1 cellular context compared by ENCODE assay signal in the genomic region with DNA sequence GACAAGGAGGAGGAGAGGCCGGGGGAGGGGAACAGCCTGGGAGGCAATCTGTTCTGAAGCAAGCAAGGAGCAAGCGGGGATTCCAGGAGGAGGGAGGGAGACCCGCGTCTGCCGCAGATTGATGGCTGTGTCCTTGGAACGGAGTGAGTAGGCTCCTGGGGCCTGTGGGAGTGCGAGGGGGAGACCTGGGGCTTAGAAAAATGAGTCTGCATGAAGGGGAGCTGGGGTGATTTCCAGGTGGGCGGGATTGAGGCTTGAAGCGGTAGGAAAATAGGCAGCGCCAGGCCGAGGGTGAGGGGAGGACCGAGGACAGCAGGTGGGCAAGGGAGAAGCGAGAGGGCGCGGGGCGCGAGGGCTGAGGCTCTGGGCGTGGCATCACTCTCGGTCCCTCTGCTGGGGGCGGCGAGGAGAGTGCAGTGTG.
TF ChIP-seq lines count a peak whose summit lies in the region.

No MANE protein-coding gene starts in this region.

TF ChIP-seq in GM23338, 12 proteins besides CTCF, POLR2A, EP300 and RAD21:
- TF ChIP-seq, protein P1, sequence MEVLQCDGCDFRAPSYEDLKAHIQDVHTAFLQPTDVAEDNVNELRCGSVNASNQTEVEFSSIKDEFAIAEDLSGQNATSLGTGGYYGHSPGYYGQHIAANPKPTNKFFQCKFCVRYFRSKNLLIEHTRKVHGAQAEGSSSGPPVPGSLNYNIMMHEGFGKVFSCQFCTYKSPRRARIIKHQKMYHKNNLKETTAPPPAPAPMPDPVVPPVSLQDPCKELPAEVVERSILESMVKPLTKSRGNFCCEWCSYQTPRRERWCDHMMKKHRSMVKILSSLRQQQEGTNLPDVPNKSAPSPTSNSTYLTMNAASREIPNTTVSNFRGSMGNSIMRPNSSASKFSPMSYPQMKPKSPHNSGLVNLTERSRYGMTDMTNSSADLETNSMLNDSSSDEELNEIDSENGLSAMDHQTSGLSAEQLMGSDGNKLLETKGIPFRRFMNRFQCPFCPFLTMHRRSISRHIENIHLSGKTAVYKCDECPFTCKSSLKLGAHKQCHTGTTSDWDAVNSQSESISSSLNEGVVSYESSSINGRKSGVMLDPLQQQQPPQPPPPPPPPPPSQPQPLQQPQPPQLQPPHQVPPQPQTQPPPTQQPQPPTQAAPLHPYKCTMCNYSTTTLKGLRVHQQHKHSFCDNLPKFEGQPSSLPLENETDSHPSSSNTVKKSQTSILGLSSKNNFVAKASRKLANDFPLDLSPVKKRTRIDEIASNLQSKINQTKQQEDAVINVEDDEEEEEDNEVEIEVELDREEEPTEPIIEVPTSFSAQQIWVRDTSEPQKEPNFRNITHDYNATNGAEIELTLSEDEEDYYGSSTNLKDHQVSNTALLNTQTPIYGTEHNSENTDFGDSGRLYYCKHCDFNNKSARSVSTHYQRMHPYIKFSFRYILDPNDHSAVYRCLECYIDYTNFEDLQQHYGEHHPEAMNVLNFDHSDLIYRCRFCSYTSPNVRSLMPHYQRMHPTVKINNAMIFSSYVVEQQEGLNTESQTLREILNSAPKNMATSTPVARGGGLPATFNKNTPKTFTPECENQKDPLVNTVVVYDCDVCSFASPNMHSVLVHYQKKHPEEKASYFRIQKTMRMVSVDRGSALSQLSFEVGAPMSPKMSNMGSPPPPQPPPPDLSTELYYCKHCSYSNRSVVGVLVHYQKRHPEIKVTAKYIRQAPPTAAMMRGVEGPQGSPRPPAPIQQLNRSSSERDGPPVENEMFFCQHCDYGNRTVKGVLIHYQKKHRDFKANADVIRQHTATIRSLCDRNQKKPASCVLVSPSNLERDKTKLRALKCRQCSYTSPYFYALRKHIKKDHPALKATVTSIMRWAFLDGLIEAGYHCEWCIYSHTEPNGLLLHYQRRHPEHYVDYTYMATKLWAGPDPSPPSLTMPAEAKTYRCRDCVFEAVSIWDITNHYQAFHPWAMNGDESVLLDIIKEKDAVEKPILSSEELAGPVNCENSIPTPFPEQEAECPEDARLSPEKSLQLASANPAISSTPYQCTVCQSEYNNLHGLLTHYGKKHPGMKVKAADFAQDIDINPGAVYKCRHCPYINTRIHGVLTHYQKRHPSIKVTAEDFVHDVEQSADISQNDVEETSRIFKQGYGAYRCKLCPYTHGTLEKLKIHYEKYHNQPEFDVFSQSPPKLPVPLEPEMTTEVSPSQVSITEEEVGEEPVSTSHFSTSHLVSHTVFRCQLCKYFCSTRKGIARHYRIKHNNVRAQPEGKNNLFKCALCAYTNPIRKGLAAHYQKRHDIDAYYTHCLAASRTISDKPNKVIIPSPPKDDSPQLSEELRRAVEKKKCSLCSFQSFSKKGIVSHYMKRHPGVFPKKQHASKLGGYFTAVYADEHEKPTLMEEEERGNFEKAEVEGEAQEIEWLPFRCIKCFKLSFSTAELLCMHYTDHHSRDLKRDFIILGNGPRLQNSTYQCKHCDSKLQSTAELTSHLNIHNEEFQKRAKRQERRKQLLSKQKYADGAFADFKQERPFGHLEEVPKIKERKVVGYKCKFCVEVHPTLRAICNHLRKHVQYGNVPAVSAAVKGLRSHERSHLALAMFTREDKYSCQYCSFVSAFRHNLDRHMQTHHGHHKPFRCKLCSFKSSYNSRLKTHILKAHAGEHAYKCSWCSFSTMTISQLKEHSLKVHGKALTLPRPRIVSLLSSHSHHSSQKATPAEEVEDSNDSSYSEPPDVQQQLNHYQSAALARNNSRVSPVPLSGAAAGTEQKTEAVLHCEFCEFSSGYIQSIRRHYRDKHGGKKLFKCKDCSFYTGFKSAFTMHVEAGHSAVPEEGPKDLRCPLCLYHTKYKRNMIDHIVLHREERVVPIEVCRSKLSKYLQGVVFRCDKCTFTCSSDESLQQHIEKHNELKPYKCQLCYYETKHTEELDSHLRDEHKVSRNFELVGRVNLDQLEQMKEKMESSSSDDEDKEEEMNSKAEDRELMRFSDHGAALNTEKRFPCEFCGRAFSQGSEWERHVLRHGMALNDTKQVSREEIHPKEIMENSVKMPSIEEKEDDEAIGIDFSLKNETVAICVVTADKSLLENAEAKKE (CRISPR knock-in tag; IDR thresholded peaks at IDR 0.05): no peak
- TF ChIP-seq JUNB (IDR thresholded peaks at IDR 0.05; ENCODE audit: unreplicated experiment): no peak
- no peak for TF ChIP-seq EZH2phosphoT487 (IDR thresholded peaks at IDR 0.05; ENCODE audit: unreplicated experiment)
- no peak for TF ChIP-seq ZNF114 (CRISPR knock-in tag; IDR thresholded peaks at IDR 0.05)
- no peak for TF ChIP-seq CREB1 (CRISPR knock-in tag; IDR thresholded peaks at IDR 0.05; ENCODE audit: low read depth)
- TF ChIP-seq, protein P2, sequence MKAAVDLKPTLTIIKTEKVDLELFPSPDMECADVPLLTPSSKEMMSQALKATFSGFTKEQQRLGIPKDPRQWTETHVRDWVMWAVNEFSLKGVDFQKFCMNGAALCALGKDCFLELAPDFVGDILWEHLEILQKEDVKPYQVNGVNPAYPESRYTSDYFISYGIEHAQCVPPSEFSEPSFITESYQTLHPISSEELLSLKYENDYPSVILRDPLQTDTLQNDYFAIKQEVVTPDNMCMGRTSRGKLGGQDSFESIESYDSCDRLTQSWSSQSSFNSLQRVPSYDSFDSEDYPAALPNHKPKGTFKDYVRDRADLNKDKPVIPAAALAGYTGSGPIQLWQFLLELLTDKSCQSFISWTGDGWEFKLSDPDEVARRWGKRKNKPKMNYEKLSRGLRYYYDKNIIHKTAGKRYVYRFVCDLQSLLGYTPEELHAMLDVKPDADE (IDR thresholded peaks at IDR 0.05): no peak
- TF ChIP-seq, protein P3, sequence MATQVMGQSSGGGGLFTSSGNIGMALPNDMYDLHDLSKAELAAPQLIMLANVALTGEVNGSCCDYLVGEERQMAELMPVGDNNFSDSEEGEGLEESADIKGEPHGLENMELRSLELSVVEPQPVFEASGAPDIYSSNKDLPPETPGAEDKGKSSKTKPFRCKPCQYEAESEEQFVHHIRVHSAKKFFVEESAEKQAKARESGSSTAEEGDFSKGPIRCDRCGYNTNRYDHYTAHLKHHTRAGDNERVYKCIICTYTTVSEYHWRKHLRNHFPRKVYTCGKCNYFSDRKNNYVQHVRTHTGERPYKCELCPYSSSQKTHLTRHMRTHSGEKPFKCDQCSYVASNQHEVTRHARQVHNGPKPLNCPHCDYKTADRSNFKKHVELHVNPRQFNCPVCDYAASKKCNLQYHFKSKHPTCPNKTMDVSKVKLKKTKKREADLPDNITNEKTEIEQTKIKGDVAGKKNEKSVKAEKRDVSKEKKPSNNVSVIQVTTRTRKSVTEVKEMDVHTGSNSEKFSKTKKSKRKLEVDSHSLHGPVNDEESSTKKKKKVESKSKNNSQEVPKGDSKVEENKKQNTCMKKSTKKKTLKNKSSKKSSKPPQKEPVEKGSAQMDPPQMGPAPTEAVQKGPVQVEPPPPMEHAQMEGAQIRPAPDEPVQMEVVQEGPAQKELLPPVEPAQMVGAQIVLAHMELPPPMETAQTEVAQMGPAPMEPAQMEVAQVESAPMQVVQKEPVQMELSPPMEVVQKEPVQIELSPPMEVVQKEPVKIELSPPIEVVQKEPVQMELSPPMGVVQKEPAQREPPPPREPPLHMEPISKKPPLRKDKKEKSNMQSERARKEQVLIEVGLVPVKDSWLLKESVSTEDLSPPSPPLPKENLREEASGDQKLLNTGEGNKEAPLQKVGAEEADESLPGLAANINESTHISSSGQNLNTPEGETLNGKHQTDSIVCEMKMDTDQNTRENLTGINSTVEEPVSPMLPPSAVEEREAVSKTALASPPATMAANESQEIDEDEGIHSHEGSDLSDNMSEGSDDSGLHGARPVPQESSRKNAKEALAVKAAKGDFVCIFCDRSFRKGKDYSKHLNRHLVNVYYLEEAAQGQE (IDR thresholded peaks at IDR 0.05; ENCODE audit: unreplicated experiment): no peak
- TF ChIP-seq STAT1 (IDR thresholded peaks at IDR 0.05; ENCODE audit: unreplicated experiment): no peak
